31 cellular contexts compared by ENCODE assay signal in genomic region chr17:59632398-59632797, GRCh38. TPM values are rescaled to one million over a fixed set of nuclear protein-coding genes. Genes with fewer than 3 reads are reported as not detected.
DNase-seq lines count a peak whose midpoint lies in the region; ATAC-seq and TF ChIP-seq lines count a peak whose summit lies in the region.
"Had no signal": no experiment of that assay in that cellular context is flagged by ENCODE, and none has a peak within 500 bp of the region (broad histone marks: within the 10 kb centered on the region; RNA-seq: fewer than 3 reads in every experiment).

No MANE protein-coding gene starts in this region.

- CTCF ChIA-PET in IMR-90 (lab: Yijun Ruan, JAX): interaction anchor here (0.9 kb wide), 1 partner anchor 15 kb away, joined by 3 read pairs; no protein-coding TSS in a partner anchor

- H3K9me3 Mint-ChIP-seq in activated T-cell treated with anti-CD3 and anti-CD28 coated beads, Interleukin-2, amount 50 U/mL, for 24 hours: no peaks in the 10 kb centered on the region
- no peaks in the 10 kb centered on the region for H3K9me3 Mint-ChIP-seq in effector memory CD8-positive, alpha-beta T cell
- H3K9me3 Mint-ChIP-seq: activated naive CD4-positive, alpha-beta T cell treated with anti-CD3 and anti-CD28 coated beads for 36 hours; immature natural killer cell; natural killer cell treated with Interleukin-12 subunit alpha and Interleukin-12 subunit beta and Interleukin-15 and Interleukin-18, amount 100 ng/mL, for 72 hours had no signal

- H2AK5ac ChIP-seq in IMR-90 (ENCODE audit: low read depth, low read length): no peak overlapping the region

- peaks cover 99% of the 10 kb centered on the region for H4K20me1 ChIP-seq in IMR-90 (ENCODE audit: insufficient read depth, low read length)
- H4K20me1 ChIP-seq in smooth muscle cell (ENCODE audit: low read depth): peaks cover 100% of the 10 kb centered on the region

- WGBS in IMR-90 (ENCODE audit: extremely low coverage in 2 of 2, insufficient read length in 1 of 2), 2 experiments: 80% methylated on average over 1 of the region's 6 CpGs; no CpG with 5 or more reads in 1 of the 2 experiments
- 76% methylated on average over 6 of the region's 6 CpGs for WGBS in smooth muscle cell (ENCODE audit: low lambda C conversion rate)
- WGBS in adrenal gland, 4 donors: 56 to 75% (median 72%) methylated on average over 6 of the region's 6 CpGs

- H4K91ac ChIP-seq in IMR-90 (ENCODE audit: insufficient read depth, low read depth, low read length): no peak overlapping the region

- H3K79me2 ChIP-seq in smooth muscle cell (ENCODE audit: low read depth): peaks cover 100% of the 10 kb centered on the region

- H2BK20ac ChIP-seq in IMR-90 (ENCODE audit: low read depth, low read length): no peak overlapping the region

- no peak for ATAC-seq in IMR-90 (ENCODE audit: low read depth)
- ATAC-seq in effector memory CD8-positive, alpha-beta T cell (replicated peaks): no peak
- ATAC-seq: activated CD8-positive, alpha-beta memory T cell treated with anti-CD3 and anti-CD28 coated beads, Interleukin-2, amount 10 ng/mL, durations not matched to agents 7 days and 5 days; left cardiac atrium; natural killer cell treated with Interleukin-12 subunit alpha and Interleukin-12 subunit beta and Interleukin-15 and Interleukin-18, amount 100 ng/mL, for 72 hours had no signal

- no peak overlapping the region for H3K9ac ChIP-seq in IMR-90 (ENCODE audit: low read depth, low read length)
- no peak overlapping the region for H3K9ac ChIP-seq in smooth muscle cell (ENCODE audit: low read depth)

- no peak overlapping the region for H4K5ac ChIP-seq in IMR-90 (ENCODE audit: low read depth, low read length)

- no peak overlapping the region for H3K4me3 ChIP-seq in IMR-90 (ENCODE audit: insufficient read depth, low read depth, low read length)
- H3K4me3 ChIP-seq in smooth muscle cell: no peak overlapping the region
- no peak overlapping the region for H3K4me3 ChIP-seq in brain microvascular endothelial cell (ENCODE audit: low read depth, low read length)
- H3K4me3 ChIP-seq in adrenal gland: no peak overlapping the region
- H3K4me3 ChIP-seq: breast epithelium, lung had no signal

- TF ChIP-seq RAD21 in IMR-90 (IDR thresholded peaks at IDR 0.05; ENCODE audit: low read length): no peak

- H3K27ac ChIP-seq in IMR-90 (ENCODE audit: insufficient read depth, low read length) (no peak overlapping the region), smooth muscle cell (ENCODE audit: low read depth) (peak overlapping the region; percentile 35), brain microvascular endothelial cell (no peak overlapping the region), adrenal gland (peak overlapping the region in 2 of 5 donors; percentile 1 to 25)
- H3K27ac ChIP-seq: breast epithelium, HL-60, VCaP had no signal

- peaks cover 17% of the 10 kb centered on the region for H3K4me1 ChIP-seq in IMR-90 (ENCODE audit: control insufficient read depth, insufficient read depth, low read length)
- no peaks in the 10 kb centered on the region for H3K4me1 ChIP-seq in smooth muscle cell (ENCODE audit: low read depth)
- H3K4me1 ChIP-seq in adrenal gland (replicated peaks in 1 of 2): peaks cover 33 to 88% of the 10 kb centered on the region in 2 donors
- H3K4me1 ChIP-seq: breast epithelium had no signal

- H3K14ac ChIP-seq in IMR-90 (replicated peaks; ENCODE audit: low read depth, low read length): no peak overlapping the region

- H3K4me3 Mint-ChIP-seq in activated T-cell treated with anti-CD3 and anti-CD28 coated beads, Interleukin-2, amount 50 U/mL, for 24 hours: no peak overlapping the region
- no peak overlapping the region for H3K4me3 Mint-ChIP-seq in effector memory CD8-positive, alpha-beta T cell
- H3K4me3 Mint-ChIP-seq: activated CD8-positive, alpha-beta memory T cell treated with anti-CD3 and anti-CD28 coated beads, Interleukin-2, amount 10 ng/mL, durations not matched to agents 7 days and 5 days; activated naive CD4-positive, alpha-beta T cell treated with anti-CD3 and anti-CD28 coated beads for 36 hours; immature natural killer cell; natural killer cell treated with Interleukin-12 subunit alpha and Interleukin-12 subunit beta and Interleukin-15 and Interleukin-18, amount 100 ng/mL, for 72 hours had no signal

- no peak overlapping the region for H2AK9ac ChIP-seq in IMR-90 (replicated peaks; ENCODE audit: low read depth, low read length, poor library complexity)

- no peak overlapping the region for H2BK15ac ChIP-seq in IMR-90 (ENCODE audit: low read depth, low read length)

- H3K79me1 ChIP-seq in IMR-90 (ENCODE audit: low read depth in 1 of 2, low read length in 2 of 2): peaks cover 3 to 35% of the 10 kb centered on the region in 2 experiments; a peak in 3 of 4 replicates

- TF ChIP-seq CTCF in IMR-90 (conservative IDR thresholded peaks at IDR 0.05; ENCODE audit: low read depth, low read length): no peak
- TF ChIP-seq CTCF in smooth muscle cell (IDR thresholded peaks at IDR 0.05; ENCODE audit: borderline replicate concordance, insufficient read depth, poor library complexity, severe bottlenecking): no peak
- no peak for TF ChIP-seq CTCF in brain microvascular endothelial cell (IDR thresholded peaks at IDR 0.05; ENCODE audit: low read depth, low read length, missing control alignments)
- TF ChIP-seq CTCF in adrenal gland (IDR thresholded peaks at IDR 0.05): no peak

- dilution Hi-C loops in IMR-90 (cut with HindIII; ENCODE audit: low sequenced_read_pairs, unreplicated experiment): no loop called here

- peaks cover 76% of the 10 kb centered on the region for H3K4me1 Mint-ChIP-seq in activated T-cell treated with anti-CD3 and anti-CD28 coated beads, Interleukin-2, amount 50 U/mL, for 24 hours (ENCODE audit: low read depth)
- peaks cover 41 to 56% of the 10 kb centered on the region in 2 donors for H3K4me1 Mint-ChIP-seq in effector memory CD8-positive, alpha-beta T cell (ENCODE audit: low read depth in 2 of 2)

- POLR2A ChIA-PET in IMR-90 (lab: Charles Lee; ENCODE audit: unreplicated experiment): no interaction called here

- H3K27ac Mint-ChIP-seq in activated T-cell treated with anti-CD3 and anti-CD28 coated beads, Interleukin-2, amount 50 U/mL, for 24 hours: peak overlapping the region; percentile 54
- peak overlapping the region; percentile 6 to 13 for H3K27ac Mint-ChIP-seq in effector memory CD8-positive, alpha-beta T cell
- H3K27ac Mint-ChIP-seq: activated CD8-positive, alpha-beta memory T cell treated with anti-CD3 and anti-CD28 coated beads, Interleukin-2, amount 10 ng/mL, durations not matched to agents 7 days and 5 days; activated naive CD4-positive, alpha-beta T cell treated with anti-CD3 and anti-CD28 coated beads for 36 hours had no signal

- H3K9me3 ChIP-seq in IMR-90 (ENCODE audit: control insufficient read depth, insufficient read depth, low read length) (no peaks in the 10 kb centered on the region), smooth muscle cell (replicated peaks; ENCODE audit: low read depth) (no peaks in the 10 kb centered on the region), adrenal gland (replicated peaks in 1 of 3) (no peaks in the 10 kb centered on the region)
- H3K9me3 ChIP-seq: breast epithelium had no signal

- H3K27me3 Mint-ChIP-seq in activated T-cell treated with anti-CD3 and anti-CD28 coated beads, Interleukin-2, amount 50 U/mL, for 24 hours: no peaks in the 10 kb centered on the region
- H3K27me3 Mint-ChIP-seq in effector memory CD8-positive, alpha-beta T cell: no peaks in the 10 kb centered on the region
- H3K27me3 Mint-ChIP-seq: activated CD8-positive, alpha-beta memory T cell treated with anti-CD3 and anti-CD28 coated beads, Interleukin-2, amount 10 ng/mL, durations not matched to agents 7 days and 5 days; natural killer cell treated with Interleukin-12 subunit alpha and Interleukin-12 subunit beta and Interleukin-15 and Interleukin-18, amount 100 ng/mL, for 72 hours had no signal

- in situ Hi-C loops in IMR-90 (cut with MboI; ENCODE audit: low sequenced_read_pairs): no loop called here
- in situ Hi-C loops in brain microvascular endothelial cell (cut with HindIII; ENCODE audit: low pct_ligation_motif_present, low sequenced_read_pairs): no loop called here

- intact Hi-C loops in IMR-90 (cut with micrococcal nuclease): no loop called here
- intact Hi-C loops in adrenal gland (cut with DNase I): no loop called here

- H3K27me3 ChIP-seq in IMR-90 (ENCODE audit: control insufficient read depth, insufficient read depth, low read length) (no peaks in the 10 kb centered on the region), smooth muscle cell (ENCODE audit: low read depth) (no peaks in the 10 kb centered on the region), brain microvascular endothelial cell (replicated peaks) (no peaks in the 10 kb centered on the region), adrenal gland (no peaks in the 10 kb centered on the region)
- H3K27me3 ChIP-seq: breast epithelium had no signal

- H3K9me1 ChIP-seq in IMR-90 (ENCODE audit: insufficient read depth, low read length): peaks cover 7% of the 10 kb centered on the region

- H3K18ac ChIP-seq in IMR-90 (ENCODE audit: low read depth, low read length): no peak overlapping the region

- H3K23ac ChIP-seq in IMR-90 (ENCODE audit: low read depth, low read length): no peak overlapping the region

- H2BK5ac ChIP-seq in IMR-90 (ENCODE audit: low read depth, low read length, poor library complexity, severe bottlenecking): no peak overlapping the region

- H3K56ac ChIP-seq in IMR-90 (ENCODE audit: extremely low read depth, insufficient read depth, low read length): no peak overlapping the region

- H2BK120ac ChIP-seq in IMR-90 (ENCODE audit: low read depth, low read length): no peak overlapping the region

- no peak for DNase-seq in activated T-cell treated with anti-CD3 and anti-CD28 coated beads, Interleukin-2, amount 50 U/mL, for 24 hours
- DNase-seq in activated T-cell treated with anti-CD3 and anti-CD28 coated beads, Interleukin-2, amount 50 U/mL, for 1 hour: no peak
- no peak for DNase-seq in IMR-90
- no peak for DNase-seq in effector memory CD8-positive, alpha-beta T cell
- DNase-seq in smooth muscle cell (lab: John Stamatoyannopoulos, UW; ENCODE audit: unreplicated experiment): no peak
- DNase-seq in brain microvascular endothelial cell: no peak
- no peak for DNase-seq in central memory CD4-positive, alpha-beta T cell
- DNase-seq in adrenal gland: no peak
- DNase-seq: activated CD4-positive, alpha-beta T cell treated with anti-CD3 and anti-CD28 coated beads for 48 hours; activated CD8-positive, alpha-beta memory T cell treated with anti-CD3 and anti-CD28 coated beads, Interleukin-2, amount 10 ng/mL, durations not matched to agents 7 days and 5 days; activated naive CD4-positive, alpha-beta T cell treated with anti-CD3 and anti-CD28 coated beads for 36 hours; AML-193; amniotic stem cell; DMS153; H7; immature natural killer cell; left cardiac atrium; NCI-H146; NCI-H2107; NCI-H774; SIG-M5; small intestine; stimulated activated CD4-positive, alpha-beta T cell treated with anti-CD3 and anti-CD28 coated beads, Interleukin-1b, Interleukin-23, amount 100 ng/mL, for 48 hours; stimulated activated naive CD4-positive, alpha-beta T cell treated with Interleukin-2 at 50 U/mL for 16 hours; SW 1271; T1000 had no signal

- H3K4me2 ChIP-seq in IMR-90 (ENCODE audit: low read depth, low read length): no peak overlapping the region
- H3K4me2 ChIP-seq in smooth muscle cell: no peak overlapping the region

- BruUV-seq in IMR-90 (replicated peaks; lab: Mats Ljungman, UMichigan): no TSS peak

- TF ChIP-seq POLR2A in IMR-90 (IDR thresholded peaks at IDR 0.05; ENCODE audit: low read depth, low read length) (no peak), adrenal gland (IDR thresholded peaks at IDR 0.05) (no peak)

- H3F3A ChIP-seq in smooth muscle cell (ENCODE audit: low read depth): peaks cover 34% of the 10 kb centered on the region

- H3K36me3 ChIP-seq in IMR-90 (ENCODE audit: control insufficient read depth, insufficient read depth, low read length) (peaks cover 3% of the 10 kb centered on the region), smooth muscle cell (ENCODE audit: low read depth) (no peaks in the 10 kb centered on the region), brain microvascular endothelial cell (replicated peaks) (peaks cover 6% of the 10 kb centered on the region), adrenal gland (replicated peaks in 1 of 2) (no peaks in the 10 kb centered on the region)
- H3K36me3 ChIP-seq: breast epithelium had no signal

- H2AFZ ChIP-seq in IMR-90 (replicated peaks; ENCODE audit: low read length, poor library complexity): no peak overlapping the region
- no peak overlapping the region for H2AFZ ChIP-seq in smooth muscle cell (ENCODE audit: low read depth)

- H4K8ac ChIP-seq in IMR-90 (ENCODE audit: low read depth in 2 of 2, low read length in 2 of 2): no peak overlapping the region

- H3K4ac ChIP-seq in IMR-90 (ENCODE audit: low read depth, low read length): no peak overlapping the region

- H3K36me3 Mint-ChIP-seq in activated T-cell treated with anti-CD3 and anti-CD28 coated beads, Interleukin-2, amount 50 U/mL, for 24 hours (ENCODE audit: low read depth): peaks cover 63% of the 10 kb centered on the region
- H3K36me3 Mint-ChIP-seq in effector memory CD8-positive, alpha-beta T cell (ENCODE audit: insufficient read depth): peaks cover 11% of the 10 kb centered on the region
- H3K36me3 Mint-ChIP-seq: immature natural killer cell; natural killer cell treated with Interleukin-12 subunit alpha and Interleukin-12 subunit beta and Interleukin-15 and Interleukin-18, amount 100 ng/mL, for 72 hours had no signal

RNA-seq across cellular contexts. Expression of gene CLTC, which starts 12.7 kb away (rescaled TPM):
- total RNA-seq in IMR-90 (2012; rRNA removed) (576 and 641 TPM in 2 replicates), smooth muscle cell (362 and 378 TPM in 2 replicates), adrenal gland (100 to 1,000 TPM; 214 to 393 (median 289) TPM)
- polyA plus RNA-seq in IMR-90 (2012; rRNA removed) (156 and 181 TPM in 2 replicates), smooth muscle cell (102 and 114 TPM in 2 replicates), adrenal gland (100 to 1,000 TPM in 1 of 3 donors, 10 to 100 TPM in 2; 40.2 to 254 (median 68.1) TPM)
- 72.2 and 169 TPM in 2 replicates for polyA plus RNA-seq in IMR-90 (2012; cell fraction: cytosol; rRNA removed)
- 55.8 and 274 TPM in 2 replicates for polyA plus RNA-seq in IMR-90 (2012; cell fraction: nucleus; rRNA removed; ENCODE audit: low replicate concordance)
